Comparison of ENCODE assay signal across 1 cellular context in the genomic region with DNA sequence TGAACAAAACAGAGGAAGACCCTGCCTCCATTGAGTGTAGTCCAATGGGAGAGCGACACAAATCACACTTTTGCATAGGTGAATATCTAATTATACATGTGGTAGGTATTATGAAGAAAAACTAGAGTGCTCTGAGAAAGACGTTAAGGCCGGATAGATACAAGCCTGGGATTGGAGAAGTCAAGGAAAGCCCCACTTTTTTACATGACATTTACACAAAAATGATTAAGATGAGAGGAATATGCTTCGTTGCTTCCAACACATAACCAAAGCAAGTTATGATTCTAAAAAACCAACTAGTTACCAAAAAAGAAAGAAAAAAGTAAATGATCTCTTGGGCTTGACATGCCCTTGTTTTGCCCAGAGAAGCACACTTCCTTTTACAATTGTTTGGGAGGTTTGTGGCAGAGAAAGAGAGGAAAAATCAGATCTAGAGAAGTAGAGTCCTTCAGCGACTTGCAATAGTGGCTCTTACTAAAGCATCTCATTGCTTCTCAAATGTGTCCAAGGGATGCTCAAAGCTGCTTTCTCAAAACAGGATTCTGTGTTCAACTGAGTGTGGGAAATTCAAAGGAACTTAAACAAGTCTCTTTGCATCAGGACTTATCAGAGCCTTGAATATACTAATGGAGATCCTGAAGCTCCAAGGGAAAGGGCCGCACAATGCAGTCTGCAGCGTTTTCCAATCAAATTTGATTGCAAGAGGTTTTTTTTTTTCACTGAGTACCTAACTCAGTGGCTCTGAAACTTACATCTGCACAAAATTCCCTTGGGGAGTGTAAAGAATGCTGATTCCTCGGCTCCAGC.
TF ChIP-seq lines count a peak whose summit lies in the region.

No MANE protein-coding gene starts in this region.

TF ChIP-seq in GM12878, 131 proteins besides CTCF, POLR2A, EP300 and RAD21 (continued from another document and continues in another):
- TF ChIP-seq, protein P1, sequence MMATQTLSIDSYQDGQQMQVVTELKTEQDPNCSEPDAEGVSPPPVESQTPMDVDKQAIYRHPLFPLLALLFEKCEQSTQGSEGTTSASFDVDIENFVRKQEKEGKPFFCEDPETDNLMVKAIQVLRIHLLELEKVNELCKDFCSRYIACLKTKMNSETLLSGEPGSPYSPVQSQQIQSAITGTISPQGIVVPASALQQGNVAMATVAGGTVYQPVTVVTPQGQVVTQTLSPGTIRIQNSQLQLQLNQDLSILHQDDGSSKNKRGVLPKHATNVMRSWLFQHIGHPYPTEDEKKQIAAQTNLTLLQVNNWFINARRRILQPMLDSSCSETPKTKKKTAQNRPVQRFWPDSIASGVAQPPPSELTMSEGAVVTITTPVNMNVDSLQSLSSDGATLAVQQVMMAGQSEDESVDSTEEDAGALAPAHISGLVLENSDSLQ (IDR thresholded peaks at IDR 0.05): peak; percentile 56
- TF ChIP-seq IRF4 (IDR thresholded peaks at IDR 0.05; ENCODE audit: low read depth, low read length) (peak; percentile 94), HDAC6 (IDR thresholded peaks at IDR 0.05; ENCODE audit: unreplicated experiment) (no peak), STAT3 (IDR thresholded peaks at IDR 0.05; ENCODE audit: low read depth, low read length) (0 out of 2 replicates have a peak, but pooled peaks have one; percentile 56), MYB (IDR thresholded peaks at IDR 0.05; ENCODE audit: borderline replicate concordance, low read depth, low read length) (peak; percentile 49; the same call in 1 of the 2 replicates), JUND (IDR thresholded peaks at IDR 0.05; ENCODE audit: low read depth, low read length) (peak; percentile 44; the same call in 1 of the 2 replicates), NFXL1 (IDR thresholded peaks at IDR 0.05; ENCODE audit: borderline replicate concordance) (no peak), JUNB (IDR thresholded peaks at IDR 0.05) (peak; percentile 99), GATAD2B (conservative IDR thresholded peaks at IDR 0.05; ENCODE audit: low read depth) (no peak), CREM (IDR thresholded peaks at IDR 0.05; ENCODE audit: low read depth) (peak; percentile 88), SPI1 (IDR thresholded peaks at IDR 0.05; ENCODE audit: borderline replicate concordance, insufficient read depth, low read depth, low read length) (peak; percentile 61), RCOR1 (conservative IDR thresholded peaks at IDR 0.05; ENCODE audit: low read depth, low read length) (0 out of 2 replicates have a peak, but pooled peaks have one; percentile 62), SMC3 (IDR thresholded peaks at IDR 0.05; ENCODE audit: borderline replicate concordance, low read length) (no peak), BHLHE40 (IDR thresholded peaks at IDR 0.05; ENCODE audit: borderline replicate concordance in 1 of 2, low read depth in 2 of 2, low read length in 1 of 2) (peak; percentile 31 to 38; a peak in 3 of 4 replicates), CBX5 (IDR thresholded peaks at IDR 0.05; ENCODE audit: low read depth) (no peak), TCF3 (IDR thresholded peaks at IDR 0.05; ENCODE audit: borderline replicate concordance, insufficient read depth, low read depth, low read length) (0 out of 2 replicates have a peak, but pooled peaks have one; percentile 15), FOXM1 (IDR thresholded peaks at IDR 0.05; ENCODE audit: low read depth, low read length) (peak; percentile 97), RUNX3 (IDR thresholded peaks at IDR 0.05; ENCODE audit: low read length) (peak; percentile 97), POU2F2 (IDR thresholded peaks at IDR 0.05; ENCODE audit: borderline replicate concordance, low read depth, low read length) (peak; percentile 13; the same call in 1 of the 3 replicates), HDGF (IDR thresholded peaks at IDR 0.05) (no peak), EED (IDR thresholded peaks at IDR 0.05; ENCODE audit: low read depth) (peak; percentile 81), PAX5 (IDR thresholded peaks at IDR 0.05; ENCODE audit: borderline replicate concordance, low read depth, low read length) (peak; percentile 89), STAT1 (conservative IDR thresholded peaks at IDR 0.05) (no peak), FOXK2 (IDR thresholded peaks at IDR 0.05) (no peak), IKZF2 (IDR thresholded peaks at IDR 0.05) (peak; percentile 87 to 93), MTA2 (IDR thresholded peaks at IDR 0.05; ENCODE audit: low read depth) (peak; percentile 93)
- TF ChIP-seq, protein P2, sequence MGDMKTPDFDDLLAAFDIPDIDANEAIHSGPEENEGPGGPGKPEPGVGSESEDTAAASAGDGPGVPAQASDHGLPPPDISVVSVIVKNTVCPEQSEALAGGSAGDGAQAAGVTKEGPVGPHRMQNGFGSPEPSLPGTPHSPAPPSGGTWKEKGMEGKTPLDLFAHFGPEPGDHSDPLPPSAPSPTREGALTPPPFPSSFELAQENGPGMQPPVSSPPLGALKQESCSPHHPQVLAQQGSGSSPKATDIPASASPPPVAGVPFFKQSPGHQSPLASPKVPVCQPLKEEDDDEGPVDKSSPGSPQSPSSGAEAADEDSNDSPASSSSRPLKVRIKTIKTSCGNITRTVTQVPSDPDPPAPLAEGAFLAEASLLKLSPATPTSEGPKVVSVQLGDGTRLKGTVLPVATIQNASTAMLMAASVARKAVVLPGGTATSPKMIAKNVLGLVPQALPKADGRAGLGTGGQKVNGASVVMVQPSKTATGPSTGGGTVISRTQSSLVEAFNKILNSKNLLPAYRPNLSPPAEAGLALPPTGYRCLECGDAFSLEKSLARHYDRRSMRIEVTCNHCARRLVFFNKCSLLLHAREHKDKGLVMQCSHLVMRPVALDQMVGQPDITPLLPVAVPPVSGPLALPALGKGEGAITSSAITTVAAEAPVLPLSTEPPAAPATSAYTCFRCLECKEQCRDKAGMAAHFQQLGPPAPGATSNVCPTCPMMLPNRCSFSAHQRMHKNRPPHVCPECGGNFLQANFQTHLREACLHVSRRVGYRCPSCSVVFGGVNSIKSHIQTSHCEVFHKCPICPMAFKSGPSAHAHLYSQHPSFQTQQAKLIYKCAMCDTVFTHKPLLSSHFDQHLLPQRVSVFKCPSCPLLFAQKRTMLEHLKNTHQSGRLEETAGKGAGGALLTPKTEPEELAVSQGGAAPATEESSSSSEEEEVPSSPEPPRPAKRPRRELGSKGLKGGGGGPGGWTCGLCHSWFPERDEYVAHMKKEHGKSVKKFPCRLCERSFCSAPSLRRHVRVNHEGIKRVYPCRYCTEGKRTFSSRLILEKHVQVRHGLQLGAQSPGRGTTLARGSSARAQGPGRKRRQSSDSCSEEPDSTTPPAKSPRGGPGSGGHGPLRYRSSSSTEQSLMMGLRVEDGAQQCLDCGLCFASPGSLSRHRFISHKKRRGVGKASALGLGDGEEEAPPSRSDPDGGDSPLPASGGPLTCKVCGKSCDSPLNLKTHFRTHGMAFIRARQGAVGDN (IDR thresholded peaks at IDR 0.05): no peak; the same call in 1 of the 2 replicates
- TF ChIP-seq, protein P3, sequence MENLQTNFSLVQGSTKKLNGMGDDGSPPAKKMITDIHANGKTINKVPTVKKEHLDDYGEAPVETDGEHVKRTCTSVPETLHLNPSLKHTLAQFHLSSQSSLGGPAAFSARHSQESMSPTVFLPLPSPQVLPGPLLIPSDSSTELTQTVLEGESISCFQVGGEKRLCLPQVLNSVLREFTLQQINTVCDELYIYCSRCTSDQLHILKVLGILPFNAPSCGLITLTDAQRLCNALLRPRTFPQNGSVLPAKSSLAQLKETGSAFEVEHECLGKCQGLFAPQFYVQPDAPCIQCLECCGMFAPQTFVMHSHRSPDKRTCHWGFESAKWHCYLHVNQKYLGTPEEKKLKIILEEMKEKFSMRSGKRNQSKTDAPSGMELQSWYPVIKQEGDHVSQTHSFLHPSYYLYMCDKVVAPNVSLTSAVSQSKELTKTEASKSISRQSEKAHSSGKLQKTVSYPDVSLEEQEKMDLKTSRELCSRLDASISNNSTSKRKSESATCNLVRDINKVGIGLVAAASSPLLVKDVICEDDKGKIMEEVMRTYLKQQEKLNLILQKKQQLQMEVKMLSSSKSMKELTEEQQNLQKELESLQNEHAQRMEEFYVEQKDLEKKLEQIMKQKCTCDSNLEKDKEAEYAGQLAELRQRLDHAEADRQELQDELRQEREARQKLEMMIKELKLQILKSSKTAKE (IDR thresholded peaks at IDR 0.05; ENCODE audit: low read depth, poor library complexity, severe bottlenecking): peak; percentile 59
- TF ChIP-seq, protein P4, sequence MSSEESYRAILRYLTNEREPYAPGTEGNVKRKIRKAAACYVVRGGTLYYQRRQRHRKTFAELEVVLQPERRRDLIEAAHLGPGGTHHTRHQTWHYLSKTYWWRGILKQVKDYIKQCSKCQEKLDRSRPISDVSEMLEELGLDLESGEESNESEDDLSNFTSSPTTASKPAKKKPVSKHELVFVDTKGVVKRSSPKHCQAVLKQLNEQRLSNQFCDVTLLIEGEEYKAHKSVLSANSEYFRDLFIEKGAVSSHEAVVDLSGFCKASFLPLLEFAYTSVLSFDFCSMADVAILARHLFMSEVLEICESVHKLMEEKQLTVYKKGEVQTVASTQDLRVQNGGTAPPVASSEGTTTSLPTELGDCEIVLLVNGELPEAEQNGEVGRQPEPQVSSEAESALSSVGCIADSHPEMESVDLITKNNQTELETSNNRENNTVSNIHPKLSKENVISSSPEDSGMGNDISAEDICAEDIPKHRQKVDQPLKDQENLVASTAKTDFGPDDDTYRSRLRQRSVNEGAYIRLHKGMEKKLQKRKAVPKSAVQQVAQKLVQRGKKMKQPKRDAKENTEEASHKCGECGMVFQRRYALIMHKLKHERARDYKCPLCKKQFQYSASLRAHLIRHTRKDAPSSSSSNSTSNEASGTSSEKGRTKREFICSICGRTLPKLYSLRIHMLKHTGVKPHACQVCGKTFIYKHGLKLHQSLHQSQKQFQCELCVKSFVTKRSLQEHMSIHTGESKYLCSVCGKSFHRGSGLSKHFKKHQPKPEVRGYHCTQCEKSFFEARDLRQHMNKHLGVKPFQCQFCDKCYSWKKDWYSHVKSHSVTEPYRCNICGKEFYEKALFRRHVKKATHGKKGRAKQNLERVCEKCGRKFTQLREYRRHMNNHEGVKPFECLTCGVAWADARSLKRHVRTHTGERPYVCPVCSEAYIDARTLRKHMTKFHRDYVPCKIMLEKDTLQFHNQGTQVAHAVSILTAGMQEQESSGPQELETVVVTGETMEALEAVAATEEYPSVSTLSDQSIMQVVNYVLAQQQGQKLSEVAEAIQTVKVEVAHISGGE (CRISPR knock-in tag; IDR thresholded peaks at IDR 0.05): no peak
- TF ChIP-seq, protein P5, sequence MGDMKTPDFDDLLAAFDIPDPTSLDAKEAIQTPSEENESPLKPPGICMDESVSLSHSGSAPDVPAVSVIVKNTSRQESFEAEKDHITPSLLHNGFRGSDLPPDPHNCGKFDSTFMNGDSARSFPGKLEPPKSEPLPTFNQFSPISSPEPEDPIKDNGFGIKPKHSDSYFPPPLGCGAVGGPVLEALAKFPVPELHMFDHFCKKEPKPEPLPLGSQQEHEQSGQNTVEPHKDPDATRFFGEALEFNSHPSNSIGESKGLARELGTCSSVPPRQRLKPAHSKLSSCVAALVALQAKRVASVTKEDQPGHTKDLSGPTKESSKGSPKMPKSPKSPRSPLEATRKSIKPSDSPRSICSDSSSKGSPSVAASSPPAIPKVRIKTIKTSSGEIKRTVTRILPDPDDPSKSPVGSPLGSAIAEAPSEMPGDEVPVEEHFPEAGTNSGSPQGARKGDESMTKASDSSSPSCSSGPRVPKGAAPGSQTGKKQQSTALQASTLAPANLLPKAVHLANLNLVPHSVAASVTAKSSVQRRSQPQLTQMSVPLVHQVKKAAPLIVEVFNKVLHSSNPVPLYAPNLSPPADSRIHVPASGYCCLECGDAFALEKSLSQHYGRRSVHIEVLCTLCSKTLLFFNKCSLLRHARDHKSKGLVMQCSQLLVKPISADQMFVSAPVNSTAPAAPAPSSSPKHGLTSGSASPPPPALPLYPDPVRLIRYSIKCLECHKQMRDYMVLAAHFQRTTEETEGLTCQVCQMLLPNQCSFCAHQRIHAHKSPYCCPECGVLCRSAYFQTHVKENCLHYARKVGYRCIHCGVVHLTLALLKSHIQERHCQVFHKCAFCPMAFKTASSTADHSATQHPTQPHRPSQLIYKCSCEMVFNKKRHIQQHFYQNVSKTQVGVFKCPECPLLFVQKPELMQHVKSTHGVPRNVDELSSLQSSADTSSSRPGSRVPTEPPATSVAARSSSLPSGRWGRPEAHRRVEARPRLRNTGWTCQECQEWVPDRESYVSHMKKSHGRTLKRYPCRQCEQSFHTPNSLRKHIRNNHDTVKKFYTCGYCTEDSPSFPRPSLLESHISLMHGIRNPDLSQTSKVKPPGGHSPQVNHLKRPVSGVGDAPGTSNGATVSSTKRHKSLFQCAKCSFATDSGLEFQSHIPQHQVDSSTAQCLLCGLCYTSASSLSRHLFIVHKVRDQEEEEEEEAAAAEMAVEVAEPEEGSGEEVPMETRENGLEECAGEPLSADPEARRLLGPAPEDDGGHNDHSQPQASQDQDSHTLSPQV (IDR thresholded peaks at IDR 0.05): no peak
- TF ChIP-seq, protein P6, sequence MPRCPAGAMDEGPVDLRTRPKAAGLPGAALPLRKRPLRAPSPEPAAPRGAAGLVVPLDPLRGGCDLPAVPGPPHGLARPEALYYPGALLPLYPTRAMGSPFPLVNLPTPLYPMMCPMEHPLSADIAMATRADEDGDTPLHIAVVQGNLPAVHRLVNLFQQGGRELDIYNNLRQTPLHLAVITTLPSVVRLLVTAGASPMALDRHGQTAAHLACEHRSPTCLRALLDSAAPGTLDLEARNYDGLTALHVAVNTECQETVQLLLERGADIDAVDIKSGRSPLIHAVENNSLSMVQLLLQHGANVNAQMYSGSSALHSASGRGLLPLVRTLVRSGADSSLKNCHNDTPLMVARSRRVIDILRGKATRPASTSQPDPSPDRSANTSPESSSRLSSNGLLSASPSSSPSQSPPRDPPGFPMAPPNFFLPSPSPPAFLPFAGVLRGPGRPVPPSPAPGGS (IDR thresholded peaks at IDR 0.05; ENCODE audit: borderline replicate concordance, insufficient read depth, low read depth, low read length, poor library complexity, severe bottlenecking): peak; percentile 29
- TF ChIP-seq, protein P7, sequence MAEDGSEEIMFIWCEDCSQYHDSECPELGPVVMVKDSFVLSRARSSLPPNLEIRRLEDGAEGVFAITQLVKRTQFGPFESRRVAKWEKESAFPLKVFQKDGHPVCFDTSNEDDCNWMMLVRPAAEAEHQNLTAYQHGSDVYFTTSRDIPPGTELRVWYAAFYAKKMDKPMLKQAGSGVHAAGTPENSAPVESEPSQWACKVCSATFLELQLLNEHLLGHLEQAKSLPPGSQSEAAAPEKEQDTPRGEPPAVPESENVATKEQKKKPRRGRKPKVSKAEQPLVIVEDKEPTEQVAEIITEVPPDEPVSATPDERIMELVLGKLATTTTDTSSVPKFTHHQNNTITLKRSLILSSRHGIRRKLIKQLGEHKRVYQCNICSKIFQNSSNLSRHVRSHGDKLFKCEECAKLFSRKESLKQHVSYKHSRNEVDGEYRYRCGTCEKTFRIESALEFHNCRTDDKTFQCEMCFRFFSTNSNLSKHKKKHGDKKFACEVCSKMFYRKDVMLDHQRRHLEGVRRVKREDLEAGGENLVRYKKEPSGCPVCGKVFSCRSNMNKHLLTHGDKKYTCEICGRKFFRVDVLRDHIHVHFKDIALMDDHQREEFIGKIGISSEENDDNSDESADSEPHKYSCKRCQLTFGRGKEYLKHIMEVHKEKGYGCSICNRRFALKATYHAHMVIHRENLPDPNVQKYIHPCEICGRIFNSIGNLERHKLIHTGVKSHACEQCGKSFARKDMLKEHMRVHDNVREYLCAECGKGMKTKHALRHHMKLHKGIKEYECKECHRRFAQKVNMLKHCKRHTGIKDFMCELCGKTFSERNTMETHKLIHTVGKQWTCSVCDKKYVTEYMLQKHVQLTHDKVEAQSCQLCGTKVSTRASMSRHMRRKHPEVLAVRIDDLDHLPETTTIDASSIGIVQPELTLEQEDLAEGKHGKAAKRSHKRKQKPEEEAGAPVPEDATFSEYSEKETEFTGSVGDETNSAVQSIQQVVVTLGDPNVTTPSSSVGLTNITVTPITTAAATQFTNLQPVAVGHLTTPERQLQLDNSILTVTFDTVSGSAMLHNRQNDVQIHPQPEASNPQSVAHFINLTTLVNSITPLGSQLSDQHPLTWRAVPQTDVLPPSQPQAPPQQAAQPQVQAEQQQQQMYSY (CRISPR knock-in tag; IDR thresholded peaks at IDR 0.05): no peak
